ENCODE assay signal across 8 cellular contexts in genomic region chr12:9669534-9669933, GRCh38. TPM values are rescaled to one million over a fixed set of nuclear protein-coding genes. Genes with fewer than 3 reads are reported as not detected.
DNase-seq lines count a peak whose midpoint lies in the region; ATAC-seq and TF ChIP-seq lines count a peak whose summit lies in the region.

CLEC2D (plus strand) TSS chr12:9669713; CDS start chr12:9669735, 22 bp downstream.

- H3K9me3 ChIP-seq in thoracic aorta = no peaks in the 10 kb centered on the region

- H3K27ac ChIP-seq in thoracic aorta = no peak within 1 kb of the TSS

- H3K27ac Mint-ChIP-seq in activated T-cell treated with anti-CD3 and anti-CD28 coated beads, Interleukin-2, amount 50 U/mL, for 24 hours = peak within 1 kb of the TSS; percentile 97
- peak within 1 kb of the TSS; percentile 97 for H3K27ac Mint-ChIP-seq in activated T-helper 1 cell treated with anti-CD3 and anti-CD28 coated beads, Interleukin-12 subunit alpha, Interleukin-12 subunit beta, Interleukin-2, Interleukin-4 antibody, amounts not matched to agents 30 ng/mL and 10 ng/mL and 1 ng/mL, durations not matched to agents 14 hours and 24 hours and 36 hours

- peaks cover 13 to 14% of the 10 kb centered on the region in 2 donors for H3K4me1 ChIP-seq in thoracic aorta (ENCODE audit: control insufficient read depth in 1 of 2, low read depth in 2 of 2)

- DNase-seq in activated T-cell treated with anti-CD3 and anti-CD28 coated beads, Interleukin-2, amount 50 U/mL, for 24 hours = no peak
- DNase-seq in activated T-cell treated with anti-CD3 and anti-CD28 coated beads, Interleukin-2, amount 50 U/mL, for 1 hour = no peak
- DNase-seq in activated T-helper 1 cell treated with anti-CD3 and anti-CD28 coated beads, Interleukin-12 subunit alpha, Interleukin-12 subunit beta, Interleukin-2, Interleukin-4 antibody, amounts not matched to agents 30 ng/mL and 10 ng/mL and 1 ng/mL, durations not matched to agents 14 hours and 24 hours and 36 hours (ENCODE audit: low spot score) = no peak
- DNase-seq in thoracic aorta (ENCODE audit: low spot score) (no peak), NCI-H510A (lab: John Stamatoyannopoulos, UW) (no peak), midbrain (lab: John Stamatoyannopoulos, UW) (no peak)
- no peak for DNase-seq in stimulated activated CD4-positive, alpha-beta T cell treated with anti-CD3 and anti-CD28 coated beads, Interleukin-2, amount 100 ng/mL, for 48 hours

- TF ChIP-seq CTCF in thoracic aorta (IDR thresholded peaks at IDR 0.05) = no peak

- H3K9me3 Mint-ChIP-seq in activated T-cell treated with anti-CD3 and anti-CD28 coated beads, Interleukin-2, amount 50 U/mL, for 24 hours = no peaks in the 10 kb centered on the region
- no peaks in the 10 kb centered on the region for H3K9me3 Mint-ChIP-seq in activated T-helper 1 cell treated with anti-CD3 and anti-CD28 coated beads, Interleukin-12 subunit alpha, Interleukin-12 subunit beta, Interleukin-2, Interleukin-4 antibody, amounts not matched to agents 30 ng/mL and 10 ng/mL and 1 ng/mL, durations not matched to agents 14 hours and 24 hours and 36 hours

- no peaks in the 10 kb centered on the region for H3K27me3 ChIP-seq in thoracic aorta (replicated peaks; ENCODE audit: insufficient read depth)

- H3K36me3 Mint-ChIP-seq in activated T-cell treated with anti-CD3 and anti-CD28 coated beads, Interleukin-2, amount 50 U/mL, for 24 hours (ENCODE audit: low read depth) = peaks cover 90% of the 10 kb centered on the region
- H3K36me3 Mint-ChIP-seq in activated T-helper 1 cell treated with anti-CD3 and anti-CD28 coated beads, Interleukin-12 subunit alpha, Interleukin-12 subunit beta, Interleukin-2, Interleukin-4 antibody, amounts not matched to agents 30 ng/mL and 10 ng/mL and 1 ng/mL, durations not matched to agents 14 hours and 24 hours and 36 hours (ENCODE audit: low read depth) = peaks cover 59% of the 10 kb centered on the region

- H3K36me3 ChIP-seq in thoracic aorta = no peaks in the 10 kb centered on the region

- no peaks in the 10 kb centered on the region for H3K27me3 Mint-ChIP-seq in activated T-cell treated with anti-CD3 and anti-CD28 coated beads, Interleukin-2, amount 50 U/mL, for 24 hours
- H3K27me3 Mint-ChIP-seq in activated T-helper 1 cell treated with anti-CD3 and anti-CD28 coated beads, Interleukin-12 subunit alpha, Interleukin-12 subunit beta, Interleukin-2, Interleukin-4 antibody, amounts not matched to agents 30 ng/mL and 10 ng/mL and 1 ng/mL, durations not matched to agents 14 hours and 24 hours and 36 hours (ENCODE audit: insufficient read depth) = no peaks in the 10 kb centered on the region

- no peak within 1 kb of the TSS for H3K4me3 ChIP-seq in thoracic aorta

- peak; percentile 41 for ATAC-seq in HG03108 (IDR thresholded peaks at IDR 0.05; ENCODE audit: unreplicated experiment)
- no peak for ATAC-seq in thoracic aorta (ENCODE audit: insufficient number of reproducible peaks, low FRiP score, low read depth)

- H3K4me1 Mint-ChIP-seq in activated T-cell treated with anti-CD3 and anti-CD28 coated beads, Interleukin-2, amount 50 U/mL, for 24 hours (ENCODE audit: low read depth) = peaks cover 63% of the 10 kb centered on the region
- peaks cover 60% of the 10 kb centered on the region for H3K4me1 Mint-ChIP-seq in activated T-helper 1 cell treated with anti-CD3 and anti-CD28 coated beads, Interleukin-12 subunit alpha, Interleukin-12 subunit beta, Interleukin-2, Interleukin-4 antibody, amounts not matched to agents 30 ng/mL and 10 ng/mL and 1 ng/mL, durations not matched to agents 14 hours and 24 hours and 36 hours (ENCODE audit: low read depth)

- peak within 1 kb of the TSS; percentile 87 for H3K4me3 Mint-ChIP-seq in activated T-cell treated with anti-CD3 and anti-CD28 coated beads, Interleukin-2, amount 50 U/mL, for 24 hours
- peak within 1 kb of the TSS; percentile 90 for H3K4me3 Mint-ChIP-seq in activated T-helper 1 cell treated with anti-CD3 and anti-CD28 coated beads, Interleukin-12 subunit alpha, Interleukin-12 subunit beta, Interleukin-2, Interleukin-4 antibody, amounts not matched to agents 30 ng/mL and 10 ng/mL and 1 ng/mL, durations not matched to agents 14 hours and 24 hours and 36 hours

- intact Hi-C loops in activated T-helper 1 cell treated with anti-CD3 and anti-CD28 coated beads, Interleukin-12 subunit alpha, Interleukin-12 subunit beta, Interleukin-2, Interleukin-4 antibody, amounts not matched to agents 30 ng/mL and 10 ng/mL and 1 ng/mL, durations not matched to agents 14 hours and 24 hours and 36 hours (cut with micrococcal nuclease) = loop anchor here (1.0 to 2.0 kb wide), 5 partner anchors 18 to 197 kb away; partner anchors contain the start of gene CLECL1

RNA-seq across cellular contexts. Expression of gene CLEC2D, which starts in this region (rescaled TPM):
- 371 and 395 TPM in 2 replicates for total RNA-seq in activated T-helper 1 cell treated with anti-CD3 and anti-CD28 coated beads, Interleukin-12 subunit alpha, Interleukin-12 subunit beta, Interleukin-2, Interleukin-4 antibody, amounts not matched to agents 30 ng/mL and 10 ng/mL and 1 ng/mL, durations not matched to agents 14 hours and 24 hours and 36 hours
- total RNA-seq in thoracic aorta = 10 to 100 TPM; 19.2 to 30.8 TPM

Comparison
In these comparisons a context has a peak if more than half of its experiments do, and no peak if none do; other contexts are left out.
1. RNA of gene CLEC2D (total RNA-seq): 371 to 395 TPM in activated T-helper 1 cell treated with anti-CD3 and anti-CD28 coated beads, Interleukin-12 subunit alpha, Interleukin-12 subunit beta, Interleukin-2, Interleukin-4 antibody, amounts not matched to agents 30 ng/mL and 10 ng/mL and 1 ng/mL, durations not matched to agents 14 hours and 24 hours and 36 hours; 19.2 to 30.8 TPM in thoracic aorta; every median in the first group is over 10 times any median in the second.